In the genomic region with DNA sequence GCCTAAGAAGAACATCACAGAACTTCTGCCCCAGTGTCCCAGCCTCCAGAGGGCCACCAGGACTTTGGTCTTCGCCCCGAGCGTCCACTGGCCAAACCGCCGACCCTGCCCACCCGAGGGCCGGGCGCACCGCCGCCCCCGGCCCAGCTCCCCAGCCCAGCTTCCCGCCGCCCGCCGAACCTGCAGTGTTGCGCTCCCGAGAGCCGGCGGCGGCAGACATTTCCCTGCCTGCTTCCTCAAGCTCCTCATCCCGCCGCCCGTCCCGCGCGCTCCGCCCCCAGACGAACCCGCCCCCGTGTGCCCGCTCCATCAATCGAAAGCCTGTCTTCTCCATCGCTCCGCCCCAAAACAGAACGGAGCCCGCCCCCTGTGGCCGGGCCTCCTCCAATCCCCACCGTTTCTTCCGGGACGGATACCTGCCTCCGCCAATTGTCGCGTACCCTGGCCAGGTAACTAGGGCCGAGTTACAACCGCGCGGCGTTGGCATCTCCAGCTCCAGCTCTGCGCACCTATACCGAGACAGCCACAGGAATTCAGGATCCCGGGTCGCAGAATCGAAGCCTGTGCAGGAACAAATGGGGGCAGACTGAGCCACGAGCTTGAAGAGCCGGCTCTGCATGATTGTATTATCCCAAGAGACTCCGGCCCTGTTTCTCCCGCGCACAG, we compare ENCODE assay signal across 7 cellular contexts. TPM values are rescaled to one million over a fixed set of nuclear protein-coding genes. Genes with fewer than 3 reads are reported as not detected.
A peak's percentile ranks its signal among the peaks of the same experiment; 100 is the strongest.
DNase-seq lines count a peak whose midpoint lies in the region; ATAC-seq and TF ChIP-seq lines count a peak whose summit lies in the region.

No MANE protein-coding gene starts in this region.

- no peaks in the 10 kb centered on the region for H3K36me3 ChIP-seq in hepatocyte (replicated peaks; ENCODE audit: insufficient read depth, low read depth)

- DNase-seq in NCI-H2029 (lab: John Stamatoyannopoulos, UW) = peak; percentile 100
- peak; percentile 94 for DNase-seq in T-helper 22 cell (ENCODE audit: low read depth)
- peak; percentile 83 for DNase-seq in astrocyte of the cerebellum (ENCODE audit: low read depth)
- DNase-seq in hepatocyte (ENCODE audit: low spot score) = peak; percentile 98
- peak; percentile 88 for DNase-seq in renal cortical epithelial cell (ENCODE audit: low read depth)

- no peaks in the 10 kb centered on the region for H3K9me3 ChIP-seq in hepatocyte (ENCODE audit: low read depth)

- WGBS in hepatocyte (ENCODE audit: low lambda C conversion rate, missing lambda C conversion rate) = 1% methylated on average over 25 of the region's 58 CpGs

- peak overlapping the region; percentile 59 for H3K4me3 ChIP-seq in astrocyte of the cerebellum (ENCODE audit: low read depth, low read length)
- H3K4me3 ChIP-seq in hepatocyte = peak overlapping the region; percentile 45

- peaks cover 34% of the 10 kb centered on the region for H3K79me2 ChIP-seq in hepatocyte

- no peaks in the 10 kb centered on the region for H3K27me3 ChIP-seq in hepatocyte

- TF ChIP-seq CTCF in astrocyte of the cerebellum (IDR thresholded peaks at IDR 0.05; ENCODE audit: low read depth, low read length, missing control alignments) (no peak), hepatocyte (IDR thresholded peaks at IDR 0.05; ENCODE audit: poor library complexity) (no peak)

- peak overlapping the region; percentile 39 for H2AFZ ChIP-seq in hepatocyte

- H3K4me2 ChIP-seq in hepatocyte = peak overlapping the region; percentile 80

- in situ Hi-C loops in astrocyte of the cerebellum (cut with HindIII; ENCODE audit: low sequenced_read_pairs) = no loop called here

- no peaks in the 10 kb centered on the region for H3K9me2 ChIP-seq in hepatocyte (replicated peaks; ENCODE audit: insufficient read depth)

- H4K20me1 ChIP-seq in hepatocyte (ENCODE audit: insufficient read depth, poor library complexity, severe bottlenecking) = no peaks in the 10 kb centered on the region

- peak overlapping the region; percentile 44 for H3K27ac ChIP-seq in hepatocyte

- no peaks in the 10 kb centered on the region for H3K4me1 ChIP-seq in hepatocyte (ENCODE audit: insufficient read depth)

- ATAC-seq in GM18511 (IDR thresholded peaks at IDR 0.05; ENCODE audit: unreplicated experiment) (peak; percentile 94), HG02981 (IDR thresholded peaks at IDR 0.05; ENCODE audit: unreplicated experiment) (peak; percentile 96)

RNA-seq across cellular contexts. Expression of gene INPP5B, which starts 15.2 kb away (rescaled TPM):
- 16.3 and 18.3 TPM in 2 replicates for total RNA-seq in hepatocyte
- 6.1 and 9.3 TPM in 2 replicates for polyA plus RNA-seq in hepatocyte
- total RNA-seq in renal cortical epithelial cell = 20.0 and 28.9 TPM in 2 replicates

RNA-seq across cellular contexts. Expression of gene SF3A3, which starts 58.2 kb away (rescaled TPM):
- 48.8 and 51.3 TPM in 2 replicates for total RNA-seq in hepatocyte
- 40.9 and 52.8 TPM in 2 replicates for polyA plus RNA-seq in hepatocyte
- 82.5 and 98.4 TPM in 2 replicates for total RNA-seq in renal cortical epithelial cell

Comparison
In these comparisons a context has a peak if more than half of its experiments do, and no peak if none do; other contexts are left out.
1. Peak in every context shown above with its lines: DNase-seq, ATAC-seq, H3K4me3 ChIP-seq and H3K27ac ChIP-seq.